9 cellular contexts compared by ENCODE assay signal in the genomic region with DNA sequence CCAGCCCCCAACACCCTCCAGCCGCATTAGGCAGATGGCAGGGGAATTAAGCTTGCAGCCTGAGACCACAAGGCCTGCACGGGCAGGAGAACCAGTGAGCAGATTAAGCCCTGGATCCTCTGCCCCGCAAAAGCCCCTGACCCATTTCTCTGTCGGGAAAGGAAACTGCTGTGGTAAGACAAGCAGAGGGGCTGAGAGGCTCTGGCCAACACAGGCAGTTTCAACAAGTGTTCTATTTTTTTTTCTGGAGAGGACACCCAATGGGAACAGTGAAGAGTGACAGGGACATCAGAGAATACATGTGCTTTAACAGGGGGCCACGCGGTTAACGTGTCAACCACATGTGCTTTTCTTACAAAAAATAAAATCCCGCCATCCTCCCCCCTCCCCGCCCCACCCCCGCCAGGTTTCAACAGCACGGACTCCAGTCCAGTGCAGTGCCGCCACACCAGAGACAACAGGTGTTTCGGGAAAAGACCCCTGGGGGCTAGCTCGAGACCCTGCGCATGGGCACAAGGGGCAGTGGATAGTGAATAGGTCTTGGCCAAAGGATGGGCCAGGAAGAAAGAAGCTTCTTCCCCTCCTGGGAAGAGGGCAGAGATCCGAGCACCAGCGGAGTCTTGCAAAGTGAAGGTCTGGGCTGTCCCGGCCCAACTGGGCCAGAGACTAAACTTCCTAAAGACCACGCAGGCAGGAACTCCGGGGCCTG. TPM values are rescaled to one million over a fixed set of nuclear protein-coding genes. Genes with fewer than 3 reads are reported as not detected.
DNase-seq lines count a peak whose midpoint lies in the region; ATAC-seq and TF ChIP-seq lines count a peak whose summit lies in the region.
"Had no signal": no experiment of that assay in that cellular context is flagged by ENCODE, and none has a peak within 500 bp of the region (broad histone marks: within the 10 kb centered on the region; RNA-seq: fewer than 3 reads in every experiment).

No MANE protein-coding gene starts in this region.

- intact Hi-C loops in esophagus muscularis mucosa (cut with DNase I), result no loop called here

- peak overlapping the region; percentile 89 for H3K4me3 Mint-ChIP-seq in nephron progenitor cell

- H3K27me3 Mint-ChIP-seq in nephron progenitor cell (ENCODE audit: low read depth, poor library complexity), result peaks cover 21% of the 10 kb centered on the region

- H3K9me3 Mint-ChIP-seq in nephron progenitor cell, result no peaks in the 10 kb centered on the region

- peak; percentile 28 for ATAC-seq in GM21381 (IDR thresholded peaks at IDR 0.05; ENCODE audit: unreplicated experiment)
- no peak for ATAC-seq in HG03135 (IDR thresholded peaks at IDR 0.05; ENCODE audit: unreplicated experiment)

- no peak for TF ChIP-seq CTCF in LNCaP clone FGC (IDR thresholded peaks at IDR 0.05; ENCODE audit: control insufficient read depth, extremely low read depth, insufficient read depth)
- TF ChIP-seq CTCF in esophagus muscularis mucosa (IDR thresholded peaks at IDR 0.05), result no peak
- no peak for TF ChIP-seq CTCF in nephron progenitor cell (IDR thresholded peaks at IDR 0.05)

- DNase-seq in CMK (ENCODE audit: low read depth) (peak; percentile 41), LNCaP clone FGC (ENCODE audit: low read depth) (no peak), esophagus muscularis mucosa (ENCODE audit: extremely low spot score) (no peak), nephron progenitor cell (no peak)
- peak; percentile 81 for DNase-seq in activated CD8-positive, alpha-beta memory T cell treated with anti-CD3 and anti-CD28 coated beads for 24 hours

- H3K27me3 ChIP-seq in esophagus muscularis mucosa, result no peaks in the 10 kb centered on the region

- no peaks in the 10 kb centered on the region for H3K9me3 ChIP-seq in esophagus muscularis mucosa

- TF ChIP-seq POLR2A in esophagus muscularis mucosa (IDR thresholded peaks at IDR 0.05; ENCODE audit: low read depth), result no peak

- H3K4me1 ChIP-seq in esophagus muscularis mucosa, result peaks cover 53 to 58% (median 54%) of the 10 kb centered on the region in 4 donors
- H3K4me1 ChIP-seq in urinary bladder (ENCODE audit: insufficient read depth), result no peaks in the 10 kb centered on the region

- H3K36me3 ChIP-seq in esophagus muscularis mucosa (no peaks in the 10 kb centered on the region), urinary bladder (ENCODE audit: insufficient read depth) (no peaks in the 10 kb centered on the region)

- H3K4me1 Mint-ChIP-seq in nephron progenitor cell, result peaks cover 19% of the 10 kb centered on the region

- H3K27ac ChIP-seq in esophagus muscularis mucosa (replicated peaks in 1 of 4) (peak overlapping the region; percentile 89 to 97 (median 96)), urinary bladder (ENCODE audit: low read depth) (peak overlapping the region; percentile 87)

- TF ChIP-seq EP300 in esophagus muscularis mucosa (IDR thresholded peaks at IDR 0.05), result no peak

- no peak overlapping the region for H3K27ac Mint-ChIP-seq in nephron progenitor cell

- H3K4me3 ChIP-seq in LNCaP clone FGC (ENCODE audit: low read depth, low read length) (peak overlapping the region; percentile 83), esophagus muscularis mucosa (peak overlapping the region; percentile 77 to 99 (median 94)), urinary bladder (ENCODE audit: low read depth, low read length) (peak overlapping the region; percentile 85)

- 4% methylated on average over 12 of the region's 20 CpGs for WGBS in esophagus muscularis mucosa
- WGBS in urinary bladder, result 7% methylated on average over 20 of the region's 20 CpGs

- H3K36me3 Mint-ChIP-seq in nephron progenitor cell (ENCODE audit: low read depth), result no peaks in the 10 kb centered on the region

RNA-seq across cellular contexts. Expression of gene FYCO1, which starts 0.8 kb away (rescaled TPM):
- total RNA-seq in esophagus muscularis mucosa (100 to 1,000 TPM in 1 of 4 donors, 10 to 100 TPM in 3; 64.1 to 122 (median 93.8) TPM), urinary bladder (26.6 TPM)
- polyA plus RNA-seq in urinary bladder, result 58.9 TPM

RNA-seq across cellular contexts. Expression of gene XCR1, which starts 32.5 kb away (rescaled TPM):
- total RNA-seq in esophagus muscularis mucosa (under 1 TPM in 1 of 4 donors, not detected in 3; 0.17 TPM), urinary bladder (1.0 TPM)
- polyA plus RNA-seq in urinary bladder, result 0.77 TPM
- total RNA-seq: RPMI7951 had no signal

RNA-seq across cellular contexts. Expression of gene CXCR6, which starts 51.6 kb away (rescaled TPM):
- total RNA-seq in esophagus muscularis mucosa, result 1 to 10 TPM in 1 of 4 donors, under 1 TPM in 3; 0.39 to 7.1 (median 0.49) TPM
- total RNA-seq in urinary bladder, result 0.63 TPM
- polyA plus RNA-seq in urinary bladder, result 1.6 TPM
- total RNA-seq: RPMI7951 had no signal

Comparison
In these comparisons a context has a peak if more than half of its experiments do, and no peak if none do; other contexts are left out.
1. DNase-seq: peak in CMK (single experiment) and activated CD8-positive, alpha-beta memory T cell treated with anti-CD3 and anti-CD28 coated beads for 24 hours (single experiment); none in LNCaP clone FGC (single experiment), esophagus muscularis mucosa (single experiment) and nephron progenitor cell (single experiment).
2. Peak in every context shown above with its lines, with median percentiles within 50 percentile points of each other: H3K4me3 ChIP-seq.